8 cellular contexts compared by ENCODE assay signal in the genomic region with DNA sequence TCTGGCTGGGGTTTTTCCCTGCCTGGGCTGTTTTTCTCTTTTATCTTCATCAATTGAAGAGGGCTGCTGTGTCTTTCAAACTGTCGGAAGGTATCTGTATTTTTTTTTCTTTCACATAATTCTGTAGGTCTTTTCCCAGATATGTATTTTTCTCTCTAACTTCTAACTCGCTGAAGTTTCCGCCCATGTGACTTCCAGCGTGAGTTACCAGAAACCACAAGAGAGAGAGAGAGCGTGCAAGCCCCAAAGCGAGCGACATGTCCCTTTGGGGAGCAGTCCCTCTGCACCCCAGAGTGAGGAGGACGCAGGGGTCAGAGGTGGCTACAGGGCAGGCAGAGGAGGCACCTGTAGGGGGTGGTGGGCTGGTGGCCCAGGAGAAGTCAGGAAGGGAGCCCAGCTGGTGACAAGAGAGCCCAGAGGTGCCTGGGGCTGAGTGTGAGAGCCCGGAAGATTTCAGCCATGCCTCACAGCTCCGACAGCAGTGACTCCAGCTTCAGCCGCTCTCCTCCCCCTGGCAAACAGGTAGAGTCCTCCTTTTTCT. TPM values are rescaled to one million over a fixed set of nuclear protein-coding genes. Genes with fewer than 3 reads are reported as not detected.
DNase-seq lines count a peak whose midpoint lies in the region; ATAC-seq, FAIRE-seq and TF ChIP-seq lines count a peak whose summit lies in the region.

Gene BATF (plus strand): TSS at position 246 of the 541 bp plus-strand sequence. CDS start 214 bp downstream, at position 460.

- no peaks in the 10 kb centered on the region for H3K4me1 ChIP-seq in osteoblast (ENCODE audit: insufficient read depth, low read length)
- H3K4me1 ChIP-seq in urinary bladder (ENCODE audit: insufficient read depth) = no peaks in the 10 kb centered on the region

- H3K4me3 ChIP-seq in osteoblast (ENCODE audit: insufficient read depth, low read length) (peak within 1 kb of the TSS; percentile 56), urinary bladder (ENCODE audit: low read depth, low read length) (peak within 1 kb of the TSS; percentile 42)

- peaks cover 3% of the 10 kb centered on the region for H3K27me3 ChIP-seq in osteoblast (ENCODE audit: insufficient read depth, low read length)

- peak within 1 kb of the TSS; percentile 99 for H3K27ac Mint-ChIP-seq in activated naive CD8-positive, alpha-beta T cell treated with anti-CD3 and anti-CD28 coated beads, Interleukin-2, amount 50 U/mL, for 24 hours

- DNase-seq in GM12892 (ENCODE audit: insufficient read length) (peak; percentile 46), T follicular helper cell (ENCODE audit: low read depth) (peak; percentile 64), osteoblast (ENCODE audit: insufficient read length, low spot score, missing footprints) (no peak), HCEC 1CT (no peak), HT-29 (ENCODE audit: low spot score) (no peak)
- DNase-seq in activated naive CD8-positive, alpha-beta T cell treated with anti-CD3 and anti-CD28 coated beads, Interleukin-2, amount 50 U/mL, for 24 hours = peak; percentile 69

- no peaks in the 10 kb centered on the region for H3K36me3 ChIP-seq in osteoblast (ENCODE audit: insufficient read depth, low read length)
- no peaks in the 10 kb centered on the region for H3K36me3 ChIP-seq in urinary bladder (ENCODE audit: insufficient read depth)

- peak; percentile 93 for TF ChIP-seq POLR2A in GM12892 (IDR thresholded peaks at IDR 0.05; ENCODE audit: low read depth, low read length)

- peak within 1 kb of the TSS; percentile 60 for H3K4me2 ChIP-seq in osteoblast (ENCODE audit: insufficient read depth, low read length)

- no peaks in the 10 kb centered on the region for H3K9me3 ChIP-seq in osteoblast (ENCODE audit: low read depth, low read length)

- no peaks in the 10 kb centered on the region for H3K9me3 Mint-ChIP-seq in activated naive CD8-positive, alpha-beta T cell treated with anti-CD3 and anti-CD28 coated beads, Interleukin-2, amount 50 U/mL, for 24 hours

- TF ChIP-seq CTCF in osteoblast (IDR thresholded peaks at IDR 0.05; ENCODE audit: extremely low read depth, low read depth, low read length) = no peak

- peak within 1 kb of the TSS; percentile 97 for H3K4me3 Mint-ChIP-seq in activated naive CD8-positive, alpha-beta T cell treated with anti-CD3 and anti-CD28 coated beads, Interleukin-2, amount 50 U/mL, for 24 hours

- H3K27me3 Mint-ChIP-seq in activated naive CD8-positive, alpha-beta T cell treated with anti-CD3 and anti-CD28 coated beads, Interleukin-2, amount 50 U/mL, for 24 hours = no peaks in the 10 kb centered on the region

- 68% methylated on average over 11 of the region's 11 CpGs for WGBS in urinary bladder

- no peaks in the 10 kb centered on the region for H3K79me2 ChIP-seq in osteoblast (ENCODE audit: insufficient read depth, low read length)

- H3K4me1 Mint-ChIP-seq in activated naive CD8-positive, alpha-beta T cell treated with anti-CD3 and anti-CD28 coated beads, Interleukin-2, amount 50 U/mL, for 24 hours = peaks cover 66% of the 10 kb centered on the region

- H3K27ac ChIP-seq in osteoblast (ENCODE audit: low read depth, low read length) = no peak within 1 kb of the TSS
- H3K27ac ChIP-seq in urinary bladder (ENCODE audit: low read depth) = peak within 1 kb of the TSS; percentile 73

- peak; percentile 55 for ATAC-seq in HG02763 (IDR thresholded peaks at IDR 0.05; ENCODE audit: unreplicated experiment)
- ATAC-seq in activated naive CD8-positive, alpha-beta T cell treated with anti-CD3 and anti-CD28 coated beads, Interleukin-2, amount 50 U/mL, for 24 hours = peak; percentile 74

- peak within 1 kb of the TSS; percentile 77 for H2AFZ ChIP-seq in osteoblast (ENCODE audit: low read length)

- peak; percentile 91 for FAIRE-seq in GM12892 (lab: Jason Lieb, UNC)

- H4K20me1 ChIP-seq in osteoblast (ENCODE audit: insufficient read depth, low read length) = no peaks in the 10 kb centered on the region

- H3K36me3 Mint-ChIP-seq in activated naive CD8-positive, alpha-beta T cell treated with anti-CD3 and anti-CD28 coated beads, Interleukin-2, amount 50 U/mL, for 24 hours (ENCODE audit: low read depth) = peaks cover 40% of the 10 kb centered on the region

RNA-seq across cellular contexts. Expression of gene BATF, which starts in this region (rescaled TPM):
- 72.4 TPM for polyA plus RNA-seq in GM12892 (2012; ENCODE audit: missing spikeins)
- total RNA-seq in osteoblast (0.59 and 0.72 TPM in 2 replicates), urinary bladder (5.1 TPM)
- polyA plus RNA-seq in urinary bladder = 8.9 TPM
- total RNA-seq in HT-29 (2014; rRNA removed; shearing (Covaris generic)) = 1.0 and 1.3 TPM in 2 replicates

Comparison
In these comparisons a context has a peak if more than half of its experiments do, and no peak if none do; other contexts are left out.
1. DNase-seq: peak in GM12892 (single experiment), T follicular helper cell (single experiment) and activated naive CD8-positive, alpha-beta T cell treated with anti-CD3 and anti-CD28 coated beads, Interleukin-2, amount 50 U/mL, for 24 hours (single experiment); none in osteoblast (single experiment), HCEC 1CT (single experiment) and HT-29 (single experiment).